ENCODE assay signal across 32 cellular contexts in genomic region chr4:95499176-95499760, GRCh38. TPM values are rescaled to one million over a fixed set of nuclear protein-coding genes. Genes with fewer than 3 reads are reported as not detected.
"Had no signal": no experiment of that assay in that cellular context is flagged by ENCODE, and none has a peak within 500 bp of the region (broad histone marks: within the 10 kb centered on the region; RNA-seq: fewer than 3 reads in every experiment).

No MANE protein-coding gene starts in this region.

- FAIRE-seq: astrocyte, TTC549 had no signal

- H3K4me3 Mint-ChIP-seq: activated CD4-positive, alpha-beta T cell treated with anti-CD3 and anti-CD28 coated beads for 36 hours; activated CD4-positive, alpha-beta T cell treated with anti-CD3 and anti-CD28 coated beads, Interleukin-2, amount 10 ng/mL, durations not matched to agents 7 days and 5 days; activated CD8-positive, alpha-beta T cell treated with anti-CD3 and anti-CD28 coated beads, Interleukin-2, amount 10 ng/mL, durations not matched to agents 7 days and 5 days; activated naive CD4-positive, alpha-beta T cell treated with anti-CD3 and anti-CD28 coated beads, Interleukin-2, amount 50 U/mL, for 24 hours; activated naive CD8-positive, alpha-beta T cell treated with anti-CD3 and anti-CD28 coated beads, Interleukin-2, amount 10 ng/mL, durations not matched to agents 7 days and 5 days; activated T-cell treated with anti-CD3 and anti-CD28 coated beads, Interleukin-2, amount 50 U/mL, for 24 hours had no signal

- H3K27ac Mint-ChIP-seq: activated CD4-positive, alpha-beta T cell treated with anti-CD3 and anti-CD28 coated beads for 36 hours; activated CD4-positive, alpha-beta T cell treated with anti-CD3 and anti-CD28 coated beads, Interleukin-2, amount 10 ng/mL, durations not matched to agents 7 days and 5 days; activated CD8-positive, alpha-beta T cell treated with anti-CD3 and anti-CD28 coated beads, Interleukin-2, amount 10 ng/mL, durations not matched to agents 7 days and 5 days; activated naive CD4-positive, alpha-beta T cell treated with anti-CD3 and anti-CD28 coated beads, Interleukin-2, amount 50 U/mL, for 24 hours; activated naive CD8-positive, alpha-beta T cell treated with anti-CD3 and anti-CD28 coated beads, Interleukin-2, amount 10 ng/mL, durations not matched to agents 7 days and 5 days; activated T-cell treated with anti-CD3 and anti-CD28 coated beads, Interleukin-2, amount 50 U/mL, for 24 hours; activated T-helper 2 cell treated with anti-CD3 and anti-CD28 coated beads, Interferon-gamma antibody, Interleukin-2, Interleukin-4, amounts not matched to agents 10 μg/mL and 5 μg/mL and 100 μg/mL, durations not matched to agents 14 hours and 24 hours and 36 hours had no signal

- H3K36me3 ChIP-seq: adrenal gland, breast epithelium, SJCRH30 had no signal

- H3K27me3 ChIP-seq: adrenal gland, body of pancreas, breast epithelium, SJCRH30 had no signal

- H3K36me3 Mint-ChIP-seq: activated naive CD4-positive, alpha-beta T cell treated with anti-CD3 and anti-CD28 coated beads, Interleukin-2, amount 50 U/mL, for 24 hours; activated naive CD8-positive, alpha-beta T cell treated with anti-CD3 and anti-CD28 coated beads, Interleukin-2, amount 10 ng/mL, durations not matched to agents 7 days and 5 days had no signal

- ATAC-seq: activated CD4-positive, alpha-beta T cell treated with anti-CD3 and anti-CD28 coated beads for 36 hours; activated CD4-positive, CD25-positive, alpha-beta regulatory T cell treated with anti-CD3 and anti-CD28 coated beads, Interleukin-2, amount 50 U/mL, for 24 hours; activated CD8-positive, alpha-beta T cell treated with anti-CD3 and anti-CD28 coated beads, Interleukin-2, amount 10 ng/mL, durations not matched to agents 7 days and 5 days; body of pancreas; Panc1 had no signal

- DNase-seq: activated CD4-positive, alpha-beta T cell treated with anti-CD3 and anti-CD28 coated beads for 36 hours; activated CD4-positive, alpha-beta T cell treated with anti-CD3 and anti-CD28 coated beads, Interleukin-2, amount 10 ng/mL, durations not matched to agents 7 days and 5 days; activated CD4-positive, alpha-beta T cell treated with anti-CD3 and anti-CD28 coated beads, Interleukin-2, amount 50 U/mL, for 48 hours; activated CD8-positive, alpha-beta T cell treated with anti-CD3 and anti-CD28 coated beads, Interleukin-2, amount 10 ng/mL, durations not matched to agents 7 days and 5 days; activated gamma-delta T cell; activated naive CD4-positive, alpha-beta T cell treated with Interleukin-2 at 50 U/mL for 16 hours; activated naive CD8-positive, alpha-beta T cell treated with anti-CD3 and anti-CD28 coated beads, Interleukin-2, amount 10 ng/mL, durations not matched to agents 7 days and 5 days; activated T-cell treated with anti-CD3 and anti-CD28 coated beads, Interleukin-2, amount 50 U/mL, for 24 hours; adrenal gland; body of pancreas; NCI-H1092 treated with DMSO at 0.1 percent for 48 hours; NCI-H1436 treated with DMSO at 0.1 percent for 48 hours; NCI-H1694 treated with DMSO at 0.1 percent for 48 hours; NCI-H2029; NCI-H2171 treated with DMSO at 0.1 percent for 48 hours; NCI-H2227 treated with DMSO at 0.1 percent for 48 hours; NCI-H446; NCI-H510A treated with DMSO at 0.1 percent for 48 hours; NCI-H526 treated with DMSO at 0.1 percent for 48 hours; SHP77; SJCRH30 had no signal

- H3K27ac ChIP-seq: adrenal gland, body of pancreas, breast epithelium, KMS-11, SJCRH30, SK-N-MC had no signal

- H3K9me3 Mint-ChIP-seq: activated CD4-positive, alpha-beta T cell treated with anti-CD3 and anti-CD28 coated beads, Interleukin-2, amount 10 ng/mL, durations not matched to agents 7 days and 5 days; activated naive CD4-positive, alpha-beta T cell treated with anti-CD3 and anti-CD28 coated beads, Interleukin-2, amount 50 U/mL, for 24 hours; activated naive CD8-positive, alpha-beta T cell treated with anti-CD3 and anti-CD28 coated beads, Interleukin-2, amount 10 ng/mL, durations not matched to agents 7 days and 5 days; activated T-cell treated with anti-CD3 and anti-CD28 coated beads, Interleukin-2, amount 50 U/mL, for 24 hours; activated T-helper 2 cell treated with anti-CD3 and anti-CD28 coated beads, Interferon-gamma antibody, Interleukin-2, Interleukin-4, amounts not matched to agents 10 μg/mL and 5 μg/mL and 100 μg/mL, durations not matched to agents 14 hours and 24 hours and 36 hours had no signal

- H3K4me1 Mint-ChIP-seq: activated CD4-positive, alpha-beta T cell treated with anti-CD3 and anti-CD28 coated beads for 36 hours; activated CD4-positive, alpha-beta T cell treated with anti-CD3 and anti-CD28 coated beads, Interleukin-2, amount 10 ng/mL, durations not matched to agents 7 days and 5 days; activated naive CD4-positive, alpha-beta T cell treated with anti-CD3 and anti-CD28 coated beads, Interleukin-2, amount 50 U/mL, for 24 hours; activated naive CD8-positive, alpha-beta T cell treated with anti-CD3 and anti-CD28 coated beads, Interleukin-2, amount 10 ng/mL, durations not matched to agents 7 days and 5 days had no signal

- H3K27me3 Mint-ChIP-seq: activated naive CD4-positive, alpha-beta T cell treated with anti-CD3 and anti-CD28 coated beads, Interleukin-2, amount 50 U/mL, for 24 hours; activated T-cell treated with anti-CD3 and anti-CD28 coated beads, Interleukin-2, amount 50 U/mL, for 24 hours had no signal

- H3K4me1 ChIP-seq: body of pancreas, breast epithelium had no signal

- H3K4me3 ChIP-seq: adrenal gland, body of pancreas, breast epithelium, SJCRH30, SK-N-MC had no signal

- H3K9me3 ChIP-seq: adrenal gland, body of pancreas, breast epithelium, SJCRH30 had no signal

RNA-seq across cellular contexts. Expression of gene UNC5C, which starts 49.5 kb away (rescaled TPM):
- total RNA-seq: activated CD4-positive, alpha-beta T cell treated with anti-CD3 and anti-CD28 coated beads, Interleukin-2, amount 10 ng/mL, durations not matched to agents 7 days and 5 days; activated CD8-positive, alpha-beta T cell treated with anti-CD3 and anti-CD28 coated beads, Interleukin-2, amount 10 ng/mL, durations not matched to agents 7 days and 5 days; activated naive CD8-positive, alpha-beta T cell treated with anti-CD3 and anti-CD28 coated beads, Interleukin-2, amount 10 ng/mL, durations not matched to agents 7 days and 5 days; SJCRH30; T-helper 1 cell treated with Interleukin-12 subunit alpha and Interleukin-12 subunit beta and Interleukin-4 antibody, amounts not matched to agents 30 ng/mL and 1 ng/mL, for 36 hours; T-helper 2 cell treated with Interferon-gamma antibody and Interleukin-4, amounts not matched to agents 100 ng/mL and 5 ng/mL, for 36 hours had no signal
